In genomic region chr12:41905703-41906297, GRCh38 we compare ENCODE assay signal across 1 cellular context.
TF ChIP-seq lines count a peak whose summit lies in the region.

No MANE protein-coding gene starts in this region.

TF ChIP-seq in H1, 55 proteins besides CTCF, POLR2A, EP300 and RAD21:
- TF ChIP-seq EZH2 (IDR thresholded peaks at IDR 0.05; ENCODE audit: low read depth, low read length, severe bottlenecking) (no peak), POU5F1 (IDR thresholded peaks at IDR 0.05; ENCODE audit: low read depth, low read length) (no peak), POLR2AphosphoS5 (IDR thresholded peaks at IDR 0.05; ENCODE audit: low read depth, low read length) (no peak), CBX5 (IDR thresholded peaks at IDR 0.05; ENCODE audit: low read depth, low read length) (no peak), GABPA (IDR thresholded peaks at IDR 0.05; ENCODE audit: borderline replicate concordance, insufficient read depth, low read length) (no peak), CHD7 (IDR thresholded peaks at IDR 0.05; ENCODE audit: insufficient replicate concordance, low read length) (no peak), E2F6 (IDR thresholded peaks at IDR 0.05) (no peak), SIN3A (conservative IDR thresholded peaks at IDR 0.05 in 1 of 2, IDR thresholded peaks at IDR 0.05 in 1 of 2; ENCODE audit: low read depth in 1 of 2, low read length in 2 of 2) (no peak), ASH2L (IDR thresholded peaks at IDR 0.05; ENCODE audit: low read length) (no peak), SUZ12 (IDR thresholded peaks at IDR 0.05; ENCODE audit: low read length) (no peak), FOSL1 (IDR thresholded peaks at IDR 0.05; ENCODE audit: insufficient read depth, low read depth, low read length) (no peak), SIRT6 (IDR thresholded peaks at IDR 0.05; ENCODE audit: low read length) (no peak), SP1 (IDR thresholded peaks at IDR 0.05; ENCODE audit: low read depth, low read length) (no peak), JUND (IDR thresholded peaks at IDR 0.05; ENCODE audit: low read length) (no peak), RXRA (IDR thresholded peaks at IDR 0.05; ENCODE audit: insufficient read depth, low read depth, low read length) (no peak), CHD2 (IDR thresholded peaks at IDR 0.05; ENCODE audit: low read length) (no peak), YY1 (IDR thresholded peaks at IDR 0.05; ENCODE audit: low read depth, low read length) (no peak), CHD1 (IDR thresholded peaks at IDR 0.05; ENCODE audit: low read depth, low read length) (no peak), NRF1 (IDR thresholded peaks at IDR 0.05; ENCODE audit: low read depth, low read length) (no peak)
TF ChIP-seq in H1: peak in this region for 0.
